ENCODE assay signal across 18 cellular contexts in the genomic region with DNA sequence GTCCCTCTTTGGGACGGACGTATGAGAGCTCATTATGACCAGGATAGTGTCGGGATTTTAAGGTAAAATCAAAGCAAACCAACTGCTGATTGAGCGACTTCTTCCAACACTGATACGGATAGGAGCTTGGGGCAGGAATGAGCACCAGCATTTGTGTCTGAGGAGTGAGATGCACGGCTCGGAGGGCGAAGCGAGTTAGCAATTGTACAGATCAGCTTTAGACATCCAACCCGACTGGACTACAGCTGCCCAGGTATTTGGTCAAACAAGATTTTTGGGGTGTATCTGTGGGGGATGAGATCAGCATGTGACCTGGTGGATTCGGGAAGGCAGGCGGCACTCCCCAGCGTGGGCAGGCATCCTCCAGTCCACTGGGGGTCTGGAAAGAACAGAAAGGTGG.
A peak's percentile ranks its signal among the peaks of the same experiment; 100 is the strongest.
DNase-seq lines count a peak whose midpoint lies in the region; ATAC-seq and TF ChIP-seq lines count a peak whose summit lies in the region.
"Had no signal": no experiment of that assay in that cellular context is flagged by ENCODE, and none has a peak within 500 bp of the region (broad histone marks: within the 10 kb centered on the region; RNA-seq: fewer than 3 reads in every experiment).

No MANE protein-coding gene starts in this region.

- H3K27ac Mint-ChIP-seq in WTC11: peak overlapping the region; percentile 15; the same call in 1 of the 2 replicates
- no peak overlapping the region for H3K27ac Mint-ChIP-seq in stimulated activated naive B cell treated with anti-CD40 and anti-IgM and Interleukin-4, amounts not matched to agents 10 μg/mL and 1 μg/mL and 100 μg/mL, for 72 hours
- H3K27ac Mint-ChIP-seq: B cell; CD4-positive, CD25-positive, alpha-beta regulatory T cell; IgD-negative memory B cell had no signal

- H3K4me1 ChIP-seq in right atrium auricular region (peaks cover 0 to 24% of the 10 kb centered on the region in 2 donors), osteoblast (ENCODE audit: insufficient read depth, low read length) (peaks cover 5% of the 10 kb centered on the region), prostate gland (replicated peaks) (peaks cover 13% of the 10 kb centered on the region)
- H3K4me1 ChIP-seq: A549 had no signal

- H3K79me2 ChIP-seq in osteoblast (ENCODE audit: insufficient read depth, low read length): no peaks in the 10 kb centered on the region

- TF ChIP-seq CTCF in right atrium auricular region (IDR thresholded peaks at IDR 0.05): no peak
- no peak for TF ChIP-seq CTCF in WTC11 (IDR thresholded peaks at IDR 0.05)
- TF ChIP-seq CTCF in osteoblast (IDR thresholded peaks at IDR 0.05; ENCODE audit: extremely low read depth, low read depth, low read length): no peak
- no peak for TF ChIP-seq CTCF in prostate gland (IDR thresholded peaks at IDR 0.05)

- POLR2A ChIA-PET in WTC11 (lab: Charles Lee): no interaction called here

- CTCF ChIA-PET in WTC11 (lab: Charles Lee): interaction anchor here (0.7 to 3.7 kb wide), 3 partner anchors 15 to 72 kb away, joined by 3 to 13 read pairs (median 3); no protein-coding TSS in a partner anchor

- no peak overlapping the region for H2AFZ ChIP-seq in osteoblast (ENCODE audit: low read length)

- H3K27me3 ChIP-seq in right atrium auricular region (no peaks in the 10 kb centered on the region), osteoblast (ENCODE audit: insufficient read depth, low read length) (no peaks in the 10 kb centered on the region), prostate gland (replicated peaks; ENCODE audit: insufficient read depth) (no peaks in the 10 kb centered on the region)

- no peak overlapping the region for H3K4me3 ChIP-seq in right atrium auricular region
- H3K4me3 ChIP-seq in osteoblast (ENCODE audit: insufficient read depth, low read length): no peak overlapping the region
- no peak overlapping the region for H3K4me3 ChIP-seq in prostate gland
- H3K4me3 ChIP-seq: A549 had no signal

- no peaks in the 10 kb centered on the region for H3K9me3 Mint-ChIP-seq in WTC11
- no peaks in the 10 kb centered on the region for H3K9me3 Mint-ChIP-seq in stimulated activated naive B cell treated with anti-CD40 and anti-IgM and Interleukin-4, amounts not matched to agents 10 μg/mL and 1 μg/mL and 100 μg/mL, for 72 hours
- H3K9me3 Mint-ChIP-seq: IgD-negative memory B cell had no signal

- no peak overlapping the region for H3K4me2 ChIP-seq in osteoblast (ENCODE audit: insufficient read depth, low read length)
- H3K4me2 ChIP-seq: A549 had no signal

- H3K9me3 ChIP-seq in right atrium auricular region: no peaks in the 10 kb centered on the region
- no peaks in the 10 kb centered on the region for H3K9me3 ChIP-seq in osteoblast (ENCODE audit: low read depth, low read length)
- H3K9me3 ChIP-seq in prostate gland: no peaks in the 10 kb centered on the region
- H3K9me3 ChIP-seq: A549 had no signal

- no peak for TF ChIP-seq POLR2A in prostate gland (IDR thresholded peaks at IDR 0.05)

- H3K27me3 Mint-ChIP-seq in WTC11 (ENCODE audit: low read depth): no peaks in the 10 kb centered on the region
- H3K27me3 Mint-ChIP-seq in stimulated activated naive B cell treated with anti-CD40 and anti-IgM and Interleukin-4, amounts not matched to agents 10 μg/mL and 1 μg/mL and 100 μg/mL, for 72 hours: no peaks in the 10 kb centered on the region
- H3K27me3 Mint-ChIP-seq: B cell; CD4-positive, CD25-positive, alpha-beta regulatory T cell; IgD-negative memory B cell had no signal

- no peak for ATAC-seq in Right ventricle myocardium inferior
- no peak for ATAC-seq in WTC11
- ATAC-seq in stimulated activated naive B cell treated with anti-CD40 and anti-IgM and Interleukin-4, amounts not matched to agents 10 μg/mL and 1 μg/mL and 100 μg/mL, for 72 hours (replicated peaks): no peak
- ATAC-seq in HG03045 (IDR thresholded peaks at IDR 0.05; ENCODE audit: unreplicated experiment): no peak
- ATAC-seq: A549 had no signal

- H4K20me1 ChIP-seq in osteoblast (ENCODE audit: insufficient read depth, low read length): peaks cover 6% of the 10 kb centered on the region

- peak; percentile 4 for DNase-seq in Right ventricle myocardium inferior (ENCODE audit: missing footprints)
- DNase-seq in right atrium auricular region (ENCODE audit: low spot score): no peak
- no peak for DNase-seq in WTC11 (ENCODE audit: low spot score)
- DNase-seq in osteoblast (ENCODE audit: insufficient read length, low spot score, missing footprints): peak; percentile 52
- DNase-seq in stimulated activated naive B cell treated with anti-CD40 and anti-IgM and Interleukin-4, amounts not matched to agents 10 μg/mL and 1 μg/mL and 100 μg/mL, for 72 hours: no peak
- DNase-seq in prostate gland (ENCODE audit: low spot score): no peak
- DNase-seq: CD4-positive, CD25-positive, alpha-beta regulatory T cell; NCI-H1105 treated with DMSO at 0.1 percent for 48 hours; NCI-H2029 treated with DMSO at 0.1 percent for 48 hours; NCI-H226; NCI-H510A treated with DMSO at 0.1 percent for 48 hours; NCI-H774; NK-92 treated with Interleukin-12 subunit alpha and Interleukin-12 subunit beta, amount 100 ng/mL, for 24 hours had no signal

- no peak overlapping the region for H3K27ac ChIP-seq in right atrium auricular region
- H3K27ac ChIP-seq in osteoblast (ENCODE audit: low read depth, low read length): no peak overlapping the region
- H3K27ac ChIP-seq in prostate gland: no peak overlapping the region
- H3K27ac ChIP-seq: A549, RWPE1 had no signal

- H3K36me3 Mint-ChIP-seq in WTC11: peaks cover 10% of the 10 kb centered on the region
- peaks cover 33 to 37% of the 10 kb centered on the region in 2 donors for H3K36me3 Mint-ChIP-seq in stimulated activated naive B cell treated with anti-CD40 and anti-IgM and Interleukin-4, amounts not matched to agents 10 μg/mL and 1 μg/mL and 100 μg/mL, for 72 hours

- no peak overlapping the region for H3K4me3 Mint-ChIP-seq in WTC11
- H3K4me3 Mint-ChIP-seq in stimulated activated naive B cell treated with anti-CD40 and anti-IgM and Interleukin-4, amounts not matched to agents 10 μg/mL and 1 μg/mL and 100 μg/mL, for 72 hours: no peak overlapping the region
- H3K4me3 Mint-ChIP-seq: B cell, IgD-negative memory B cell had no signal

- 0 out of 2 replicates have a peak, but pooled peaks cover 3% of the 10 kb centered on the region for H3K4me1 Mint-ChIP-seq in WTC11
- peaks cover 5 to 15% of the 10 kb centered on the region in 2 donors for H3K4me1 Mint-ChIP-seq in stimulated activated naive B cell treated with anti-CD40 and anti-IgM and Interleukin-4, amounts not matched to agents 10 μg/mL and 1 μg/mL and 100 μg/mL, for 72 hours

- WGBS in prostate gland: 89% methylated on average over 13 of the region's 13 CpGs

- intact Hi-C loops in Right ventricle myocardium inferior (cut with DNase I) (no loop called here), prostate gland (cut with DNase I) (loop anchor here (5.0 kb wide), 1 partner anchor 33 kb away; no protein-coding TSS in a partner anchor)

- H3K36me3 ChIP-seq in right atrium auricular region: no peaks in the 10 kb centered on the region
- H3K36me3 ChIP-seq in osteoblast (ENCODE audit: insufficient read depth, low read length): no peaks in the 10 kb centered on the region
- no peaks in the 10 kb centered on the region for H3K36me3 ChIP-seq in prostate gland

TF ChIP-seq in WTC11, 78 proteins besides CTCF, POLR2A, EP300 and RAD21:
- TF ChIP-seq IRF1 (CRISPR knock-in tag; IDR thresholded peaks at IDR 0.05): no peak
- no peak for TF ChIP-seq FOXP1 (CRISPR knock-in tag; IDR thresholded peaks at IDR 0.05; ENCODE audit: borderline replicate concordance)
- TF ChIP-seq NR3C1 (CRISPR knock-in tag; conservative IDR thresholded peaks at IDR 0.05; ENCODE audit: low read depth): no peak
- TF ChIP-seq GRHL2 (CRISPR knock-in tag; IDR thresholded peaks at IDR 0.05; ENCODE audit: insufficient replicate concordance, severe bottlenecking): no peak
- TF ChIP-seq TCF7 (CRISPR knock-in tag; IDR thresholded peaks at IDR 0.05; ENCODE audit: low read depth): no peak

Comparison
In these comparisons a context has a peak if more than half of its experiments do, and no peak if none do; other contexts are left out.
1. DNase-seq: peak in Right ventricle myocardium inferior (single experiment) and osteoblast (single experiment); none in right atrium auricular region (single experiment), WTC11 (single experiment), stimulated activated naive B cell treated with anti-CD40 and anti-IgM and Interleukin-4, amounts not matched to agents 10 μg/mL and 1 μg/mL and 100 μg/mL, for 72 hours (single experiment) and prostate gland (single experiment).